Comparison of ENCODE assay signal across 25 cellular contexts in the genomic region with DNA sequence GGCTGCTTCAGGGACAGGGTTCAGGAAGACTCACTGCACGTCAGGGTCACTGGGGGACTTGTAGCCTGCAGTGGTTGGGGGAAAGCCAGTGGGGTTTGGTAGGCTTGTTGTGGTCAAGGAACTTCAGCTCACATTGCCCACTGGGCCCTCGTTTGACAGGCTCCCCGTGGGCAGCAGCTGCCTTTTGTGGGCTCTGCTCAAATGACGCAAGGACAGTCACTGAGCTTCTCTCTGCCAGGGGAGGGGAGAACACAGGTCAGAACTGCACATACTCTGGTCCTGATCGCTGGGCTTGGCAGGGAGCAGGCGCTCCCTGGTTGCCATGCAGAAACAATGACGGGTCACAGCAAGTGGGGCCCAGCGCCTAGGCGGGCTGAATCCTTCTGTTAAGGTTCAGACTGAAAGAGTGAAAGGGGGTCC.
"Had no signal": no experiment of that assay in that cellular context is flagged by ENCODE, and none has a peak within 500 bp of the region (broad histone marks: within the 10 kb centered on the region; RNA-seq: fewer than 3 reads in every experiment).

No MANE protein-coding gene starts in this region.

- ATAC-seq: activated CD4-positive, alpha-beta T cell treated with anti-CD3 and anti-CD28 coated beads for 36 hours; activated T-cell treated with anti-CD3 and anti-CD28 coated beads, Interleukin-2, amount 50 U/mL, for 72 hours; T-cell had no signal

- H3K4me1 ChIP-seq: breast epithelium had no signal

- H3K4me3 ChIP-seq: breast epithelium, MG63 had no signal

- H3K9me3 ChIP-seq: breast epithelium, MG63 had no signal

- H3K27ac ChIP-seq: breast epithelium, WERI-Rb-1 had no signal

- H3K27me3 ChIP-seq: breast epithelium, MG63 had no signal

- DNase-seq: activated CD4-positive, alpha-beta memory T cell treated with anti-CD3 and anti-CD28 coated beads, Interleukin-2, amount 10 ng/mL, durations not matched to agents 7 days and 5 days; activated CD4-positive, alpha-beta T cell treated with anti-CD3 and anti-CD28 coated beads for 36 hours; activated CD4-positive, alpha-beta T cell treated with anti-CD3 and anti-CD28 coated beads, Interleukin-2, amount 50 U/mL, for 1 hour; activated naive CD4-positive, alpha-beta T cell; activated T-cell treated with anti-CD3 and anti-CD28 coated beads for 4 hours; activated T-cell treated with anti-CD3 and anti-CD28 coated beads, Interleukin-2, amount 50 U/mL, for 72 hours; aorta; MG63; MV-4-11; NCI-H1092 treated with DMSO at 0.1 percent for 48 hours; NCI-H1417 treated with DMSO at 0.1 percent for 48 hours; NCI-H1694; NCI-H2029; NCI-H2107; NCI-H2171 treated with DMSO at 0.1 percent for 48 hours; NCI-H226; NCI-H510A; NCI-H69; NK-92 treated with Interleukin-12 subunit alpha and Interleukin-12 subunit beta, amount 100 ng/mL, for 24 hours; SHP77 treated with DMSO at 0.1 percent for 48 hours; T-cell; T-helper 2 cell; T1000; WERI-Rb-1 had no signal

- H3K36me3 ChIP-seq: breast epithelium, MG63, WERI-Rb-1 had no signal
